Comparison of ENCODE assay signal across 8 cellular contexts in the genomic region with DNA sequence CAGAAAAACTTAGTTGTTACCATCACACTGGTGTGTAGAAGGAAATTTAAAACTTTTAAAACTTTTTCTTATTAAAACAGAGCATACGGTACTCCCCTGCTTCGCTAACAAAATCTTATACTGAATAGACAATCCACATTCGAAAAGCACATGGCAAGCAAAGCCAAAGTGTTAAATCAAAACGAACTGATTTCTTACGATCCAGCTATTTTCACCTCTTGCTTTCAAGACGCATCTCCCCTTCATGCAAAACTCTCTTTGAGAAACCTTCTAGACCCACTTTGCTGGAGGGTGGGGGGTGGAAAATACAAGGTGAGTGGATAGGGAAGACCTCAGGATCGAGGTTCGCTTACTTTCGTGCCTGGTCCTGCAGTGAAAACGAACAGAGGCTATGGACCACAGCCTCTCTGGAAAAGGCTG. TPM values are rescaled to one million over a fixed set of nuclear protein-coding genes. Genes with fewer than 3 reads are reported as not detected.
A peak's percentile ranks its signal among the peaks of the same experiment; 100 is the strongest.
DNase-seq lines count a peak whose midpoint lies in the region; ATAC-seq and TF ChIP-seq lines count a peak whose summit lies in the region.

No MANE protein-coding gene starts in this region.

- H3K9me2 ChIP-seq in Karpas-422 (replicated peaks; ENCODE audit: insufficient read depth, low read length) = no peaks in the 10 kb centered on the region

- peak overlapping the region; percentile 99 for H3K27ac ChIP-seq in CD4-positive, CD25-positive, alpha-beta regulatory T cell (ENCODE audit: insufficient read depth, low read length, poor library complexity, severe bottlenecking)
- H3K27ac ChIP-seq in Karpas-422 (ENCODE audit: low read length) (peak overlapping the region; percentile 75), dorsolateral prefrontal cortex (peak overlapping the region; percentile 68 to 100 (median 98))

- H3K4me1 Mint-ChIP-seq in CD4-positive, CD25-positive, alpha-beta regulatory T cell = peaks cover 44 to 74% (median 59%) of the 10 kb centered on the region in 4 donors
- H3K4me1 Mint-ChIP-seq in nephron progenitor cell = peaks cover 59% of the 10 kb centered on the region

- no peaks in the 10 kb centered on the region for H3K27me3 ChIP-seq in CD4-positive, CD25-positive, alpha-beta regulatory T cell (ENCODE audit: control insufficient read depth, insufficient read depth, low read length)
- H3K27me3 ChIP-seq in Karpas-422 (ENCODE audit: low read length) (no peaks in the 10 kb centered on the region), dorsolateral prefrontal cortex (no peaks in the 10 kb centered on the region)

- H4K20me1 ChIP-seq in Karpas-422 (ENCODE audit: insufficient read depth, low read depth, low read length) = peaks cover 17% of the 10 kb centered on the region; the same call in 1 of the 2 replicates

- H3K9ac ChIP-seq in Karpas-422 (ENCODE audit: low read length) = peak overlapping the region; percentile 93

- intact Hi-C loops in dorsolateral prefrontal cortex (cut with DNase I) = loop anchor here (1.0 to 5.0 kb wide), 3 partner anchors 19 to 77 kb away; a partner anchor contains a TSS

- H3K4me3 ChIP-seq in CD4-positive, CD25-positive, alpha-beta regulatory T cell (ENCODE audit: low read depth, low read length) = peak overlapping the region; percentile 99
- H3K4me3 ChIP-seq in Karpas-422 (ENCODE audit: low read length) (peak overlapping the region; percentile 85), dorsolateral prefrontal cortex (peak overlapping the region; percentile 68 to 99 (median 91))

- H3K27me3 Mint-ChIP-seq in CD4-positive, CD25-positive, alpha-beta regulatory T cell = no peaks in the 10 kb centered on the region
- H3K27me3 Mint-ChIP-seq in nephron progenitor cell (ENCODE audit: low read depth, poor library complexity) = no peaks in the 10 kb centered on the region

- no peaks in the 10 kb centered on the region for H3K9me3 ChIP-seq in CD4-positive, CD25-positive, alpha-beta regulatory T cell (ENCODE audit: control insufficient read depth in 2 of 2, low read length in 2 of 2)
- H3K9me3 ChIP-seq in Karpas-422 (ENCODE audit: low read length) = no peaks in the 10 kb centered on the region

- TF ChIP-seq CTCF in dorsolateral prefrontal cortex (IDR thresholded peaks at IDR 0.05 in 54 of 56, conservative IDR thresholded peaks at IDR 0.05 in 2 of 56; ENCODE audit: low read depth in 1 of 56, partially characterized antibody in 56 of 56) (peak in 1 of 56 donors; percentile 16), nephron progenitor cell (IDR thresholded peaks at IDR 0.05) (no peak)

- H3K36me3 Mint-ChIP-seq in CD4-positive, CD25-positive, alpha-beta regulatory T cell = peaks cover 10% of the 10 kb centered on the region
- peaks cover 33% of the 10 kb centered on the region for H3K36me3 Mint-ChIP-seq in nephron progenitor cell (ENCODE audit: low read depth)

- H3K4me3 Mint-ChIP-seq in CD4-positive, CD25-positive, alpha-beta regulatory T cell = peak overlapping the region; percentile 94 to 98 (median 96)
- H3K4me3 Mint-ChIP-seq in nephron progenitor cell = peak overlapping the region; percentile 95

- DNase-seq in CD4-positive, CD25-positive, alpha-beta regulatory T cell = no peak
- DNase-seq in Karpas-422 (no peak), dorsolateral prefrontal cortex (no peak), nephron progenitor cell (no peak), 8988T (no peak), AG08396 (ENCODE audit: low spot score) (no peak)

- H3K9me3 Mint-ChIP-seq in CD4-positive, CD25-positive, alpha-beta regulatory T cell = peaks cover 0 to 4% (median 0%) of the 10 kb centered on the region in 7 donors
- peaks cover 3% of the 10 kb centered on the region for H3K9me3 Mint-ChIP-seq in nephron progenitor cell

- H3K27ac Mint-ChIP-seq in CD4-positive, CD25-positive, alpha-beta regulatory T cell = peak overlapping the region; percentile 94 to 100 (median 97)
- H3K27ac Mint-ChIP-seq in nephron progenitor cell = peak overlapping the region; percentile 100

- peaks cover 11% of the 10 kb centered on the region for H3K36me3 ChIP-seq in CD4-positive, CD25-positive, alpha-beta regulatory T cell (ENCODE audit: control insufficient read depth, insufficient read depth, low read length)
- peaks cover 20% of the 10 kb centered on the region; the same call in 1 of the 2 replicates for H3K36me3 ChIP-seq in Karpas-422 (ENCODE audit: insufficient read depth, low read length)

- H3K4me1 ChIP-seq in CD4-positive, CD25-positive, alpha-beta regulatory T cell (ENCODE audit: control insufficient read depth, insufficient read depth, low read length, poor library complexity, severe bottlenecking) = peaks cover 69% of the 10 kb centered on the region
- peaks cover 54% of the 10 kb centered on the region for H3K4me1 ChIP-seq in Karpas-422 (ENCODE audit: low read length)

- ATAC-seq in CD4-positive, CD25-positive, alpha-beta regulatory T cell (ENCODE audit: low read depth in 2 of 2) = no peak
- ATAC-seq in GM21367 (IDR thresholded peaks at IDR 0.05; ENCODE audit: unreplicated experiment) (no peak), HG02870 (IDR thresholded peaks at IDR 0.05; ENCODE audit: unreplicated experiment) (no peak)

- H2AFZ ChIP-seq in Karpas-422 (ENCODE audit: low read length) = peak overlapping the region; percentile 59; the same call in 1 of the 2 replicates

- H3K4me2 ChIP-seq in Karpas-422 (ENCODE audit: low read depth, low read length, poor library complexity, severe bottlenecking) = peak overlapping the region; percentile 96

- H3K79me2 ChIP-seq in Karpas-422 (ENCODE audit: low read length) = peaks cover 96% of the 10 kb centered on the region

RNA-seq across cellular contexts. Expression of a gene that starts 0.3 kb away (rescaled TPM):
- total RNA-seq in CD4-positive, CD25-positive, alpha-beta regulatory T cell = 28.8 TPM
- polyA plus RNA-seq in CD4-positive, CD25-positive, alpha-beta regulatory T cell = 10 to 100 TPM; 29.6 to 42.5 (median 35.9) TPM
- total RNA-seq in Karpas-422 (2014; rRNA removed; shearing (Covaris generic); ENCODE audit: low replicate concordance) = 56.7 and 76.3 TPM in 2 replicates
- total RNA-seq in dorsolateral prefrontal cortex = 10 to 100 TPM in 118 of 120 experiments, 1 to 10 TPM in 2; 8.6 to 34.6 (median 16.3) TPM

RNA-seq across cellular contexts. Expression of a gene that starts 0.8 kb away (rescaled TPM):
- 64.0 TPM for total RNA-seq in CD4-positive, CD25-positive, alpha-beta regulatory T cell
- polyA plus RNA-seq in CD4-positive, CD25-positive, alpha-beta regulatory T cell = 100 to 1,000 TPM; 108 to 128 (median 121) TPM
- 48.2 and 70.1 TPM in 2 replicates for total RNA-seq in Karpas-422 (2014; rRNA removed; shearing (Covaris generic); ENCODE audit: low replicate concordance)
- total RNA-seq in dorsolateral prefrontal cortex = 100 to 1,000 TPM in 98 of 120 experiments, 10 to 100 TPM in 22; 75.1 to 154 (median 111) TPM
